ENCODE assay signal across 9 cellular contexts in genomic region chr11:7251836-7252682, GRCh38. TPM values are rescaled to one million over a fixed set of nuclear protein-coding genes. Genes with fewer than 3 reads are reported as not detected.
A peak's percentile ranks its signal among the peaks of the same experiment; 100 is the strongest.
DNase-seq lines count a peak whose midpoint lies in the region; ATAC-seq and TF ChIP-seq lines count a peak whose summit lies in the region.
"Had no signal": no experiment of that assay in that cellular context is flagged by ENCODE, and none has a peak within 500 bp of the region (broad histone marks: within the 10 kb centered on the region; RNA-seq: fewer than 3 reads in every experiment).

TSS of gene SYT9 (plus strand) at chr11:7251904. CDS start at chr11:7252187, 283 bp downstream.

- H3K27me3 Mint-ChIP-seq in activated CD4-positive, alpha-beta memory T cell treated with anti-CD3 and anti-CD28 coated beads, Interleukin-2, amount 10 ng/mL, durations not matched to agents 7 days and 5 days, result peaks cover 55% of the 10 kb centered on the region
- H3K27me3 Mint-ChIP-seq in nephron (ENCODE audit: low read depth), result peaks cover 77% of the 10 kb centered on the region

- no peaks in the 10 kb centered on the region for H3K4me1 ChIP-seq in aorta (ENCODE audit: control insufficient read depth in 1 of 2, insufficient read depth in 2 of 2, low read length in 2 of 2)
- H3K4me1 ChIP-seq: BLaER1 had no signal

- 1% methylated on average over 83 to 84 of the region's 84 CpGs for WGBS in aorta, 2 donors

- POLR2A ChIA-PET in activated CD4-positive, alpha-beta memory T cell treated with anti-CD3 and anti-CD28 coated beads, Interleukin-2, amount 10 ng/mL, durations not matched to agents 7 days and 5 days (lab: Charles Lee), result no interaction called here

- H3K4me3 Mint-ChIP-seq in activated CD4-positive, alpha-beta memory T cell treated with anti-CD3 and anti-CD28 coated beads, Interleukin-2, amount 10 ng/mL, durations not matched to agents 7 days and 5 days, result peak within 1 kb of the TSS; percentile 49
- H3K4me3 Mint-ChIP-seq in nephron, result peak within 1 kb of the TSS; percentile 84 to 86 (median 86)

- no peaks in the 10 kb centered on the region for H3K9me3 ChIP-seq in aorta (ENCODE audit: control insufficient read depth, low read length)

- no peak within 1 kb of the TSS for H3K27ac ChIP-seq in aorta (ENCODE audit: low read depth in 1 of 2, low read length in 2 of 2)
- H3K27ac ChIP-seq: BLaER1 had no signal

- intact Hi-C loops in aorta (cut with DNase I), result no loop called here

- H3K27me3 ChIP-seq in aorta (ENCODE audit: control insufficient read depth in 1 of 2, insufficient read depth in 2 of 2, low read length in 1 of 2), result no peaks in the 10 kb centered on the region
- H3K27me3 ChIP-seq: BLaER1 had no signal

- CTCF ChIA-PET in activated CD4-positive, alpha-beta memory T cell treated with anti-CD3 and anti-CD28 coated beads, Interleukin-2, amount 10 ng/mL, durations not matched to agents 7 days and 5 days (lab: Charles Lee), result interaction anchor here (0.5 kb wide), 1 partner anchor 443 kb away, joined by 3 read pairs; no protein-coding TSS in a partner anchor

- no peaks in the 10 kb centered on the region for H3K36me3 ChIP-seq in aorta (ENCODE audit: control insufficient read depth in 1 of 2, insufficient read depth in 2 of 2, low read length in 1 of 2)
- H3K36me3 ChIP-seq: BLaER1 had no signal

- peaks cover 4% of the 10 kb centered on the region for H3K4me1 Mint-ChIP-seq in activated CD4-positive, alpha-beta memory T cell treated with anti-CD3 and anti-CD28 coated beads, Interleukin-2, amount 10 ng/mL, durations not matched to agents 7 days and 5 days
- no peaks in the 10 kb centered on the region for H3K4me1 Mint-ChIP-seq in nephron

- no peaks in the 10 kb centered on the region for H3K9me3 Mint-ChIP-seq in activated CD4-positive, alpha-beta memory T cell treated with anti-CD3 and anti-CD28 coated beads, Interleukin-2, amount 10 ng/mL, durations not matched to agents 7 days and 5 days
- no peaks in the 10 kb centered on the region for H3K9me3 Mint-ChIP-seq in nephron

- TF ChIP-seq CTCF in fibroblast of the aortic adventitia (IDR thresholded peaks at IDR 0.05; ENCODE audit: insufficient read depth, low read length) (no peak), nephron (IDR thresholded peaks at IDR 0.05; ENCODE audit: unreplicated experiment in 3 of 3) (no peak)

- peak; percentile 65 for ATAC-seq in HG03175 (IDR thresholded peaks at IDR 0.05; ENCODE audit: unreplicated experiment)
- ATAC-seq in aorta (ENCODE audit: low FRiP score), result peak; percentile 77
- ATAC-seq in HG02678 (IDR thresholded peaks at IDR 0.05; ENCODE audit: unreplicated experiment), result no peak

- no peaks in the 10 kb centered on the region for H3K36me3 Mint-ChIP-seq in activated CD4-positive, alpha-beta memory T cell treated with anti-CD3 and anti-CD28 coated beads, Interleukin-2, amount 10 ng/mL, durations not matched to agents 7 days and 5 days (ENCODE audit: low read depth)
- no peaks in the 10 kb centered on the region for H3K36me3 Mint-ChIP-seq in nephron (ENCODE audit: low read depth)

- no peak within 1 kb of the TSS for H3K27ac Mint-ChIP-seq in activated CD4-positive, alpha-beta memory T cell treated with anti-CD3 and anti-CD28 coated beads, Interleukin-2, amount 10 ng/mL, durations not matched to agents 7 days and 5 days
- H3K27ac Mint-ChIP-seq in nephron, result no peak within 1 kb of the TSS

- DNase-seq in NCI-H2029 (lab: John Stamatoyannopoulos, UW), result peak; percentile 7
- DNase-seq in NCI-H2029 treated with DMSO at 0.1 percent for 48 hours (lab: John Stamatoyannopoulos, UW), result no peak
- DNase-seq in activated CD4-positive, alpha-beta memory T cell treated with anti-CD3 and anti-CD28 coated beads, Interleukin-2, amount 10 ng/mL, durations not matched to agents 7 days and 5 days, result peak; percentile 29
- peak; percentile 15 for DNase-seq in fibroblast of the aortic adventitia (ENCODE audit: low read depth)
- peak; percentile 54 to 79 for DNase-seq in aorta

- H3K4me3 ChIP-seq in fibroblast of the aortic adventitia (ENCODE audit: low read depth, low read length) (peak within 1 kb of the TSS; percentile 56), aorta (ENCODE audit: low read length in 2 of 2) (peak within 1 kb of the TSS in 1 of 2 donors; percentile 40)
- H3K4me3 ChIP-seq: BLaER1 had no signal

RNA-seq across cellular contexts. Expression of gene SYT9, which starts in this region (rescaled TPM):
- not detected for total RNA-seq in activated CD4-positive, alpha-beta memory T cell treated with anti-CD3 and anti-CD28 coated beads, Interleukin-2, amount 10 ng/mL, durations not matched to agents 7 days and 5 days
- total RNA-seq in fibroblast of the aortic adventitia (ENCODE audit: low replicate concordance) (0.09 TPM in 1 of 2 replicates, not detected in the other), aorta (under 1 TPM; 0.18 to 0.26 TPM)
- under 1 TPM; 0.08 to 0.38 TPM for polyA plus RNA-seq in aorta

Comparison
In these comparisons a context has a peak if more than half of its experiments do, and no peak if none do; other contexts are left out.
1. Peak in DNase-seq in activated CD4-positive, alpha-beta memory T cell treated with anti-CD3 and anti-CD28 coated beads, Interleukin-2, amount 10 ng/mL, durations not matched to agents 7 days and 5 days; RNA of the gene not detected or under 1 TPM.
2. Peak in DNase-seq and H3K4me3 ChIP-seq in fibroblast of the aortic adventitia; RNA of the gene not detected or under 1 TPM.
3. Peak in DNase-seq and ATAC-seq in aorta; RNA of the gene not detected or under 1 TPM.